In the genomic region with DNA sequence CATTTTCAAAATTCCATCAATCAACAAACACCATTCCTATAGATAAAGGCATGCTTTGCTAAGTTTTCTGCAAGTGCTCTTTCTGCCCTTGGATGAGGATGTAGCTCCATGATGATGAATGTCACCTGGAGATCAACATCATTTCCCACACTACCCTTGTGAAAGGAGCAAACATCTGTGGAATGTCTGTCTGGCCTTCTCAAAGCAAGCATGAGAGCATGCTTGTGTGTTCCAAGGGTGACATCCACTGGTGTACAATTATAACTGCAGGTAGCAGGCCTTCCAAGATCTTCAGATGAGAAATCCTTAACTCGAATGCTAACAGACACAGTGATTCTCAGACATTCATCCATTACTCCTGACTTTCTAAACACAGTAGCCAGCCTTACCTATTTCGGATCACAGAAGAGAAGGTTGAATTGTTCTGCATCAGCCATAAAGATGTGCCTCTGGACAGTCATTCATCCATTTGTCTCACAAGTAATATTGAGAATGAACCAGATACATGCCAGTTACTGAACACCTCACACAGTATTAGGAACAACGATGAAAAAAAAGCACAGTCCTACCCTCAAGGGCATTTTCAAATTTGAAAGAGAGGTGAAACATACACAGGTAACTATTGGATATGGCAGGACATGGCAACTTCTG, we compare ENCODE assay signal across 7 cellular contexts.
A peak's percentile ranks its signal among the peaks of the same experiment; 100 is the strongest.
DNase-seq lines count a peak whose midpoint lies in the region; ATAC-seq and TF ChIP-seq lines count a peak whose summit lies in the region.

No MANE protein-coding gene starts in this region.

- ATAC-seq in GM21381 (IDR thresholded peaks at IDR 0.05; ENCODE audit: unreplicated experiment) (peak; percentile 88), HG03575 (IDR thresholded peaks at IDR 0.05; ENCODE audit: extremely low read depth, insufficient number of reproducible peaks, low FRiP score, unreplicated experiment) (peak; percentile 92), body of pancreas (peak; percentile 88)
- peak; percentile 70 to 72 for ATAC-seq in stimulated activated naive B cell treated with anti-CD40 and anti-IgM and Interleukin-4, amounts not matched to agents 10 μg/mL and 1 μg/mL and 100 μg/mL, for 72 hours (replicated peaks)

- H3K27me3 Mint-ChIP-seq in stimulated activated naive B cell treated with anti-CD40 and anti-IgM and Interleukin-4, amounts not matched to agents 10 μg/mL and 1 μg/mL and 100 μg/mL, for 72 hours = peaks cover 6 to 9% of the 10 kb centered on the region in 2 donors

- no peaks in the 10 kb centered on the region for H3K36me3 ChIP-seq in body of pancreas (replicated peaks in 1 of 2; ENCODE audit: insufficient read depth in 1 of 2, low read depth in 2 of 2)

- H3K4me1 ChIP-seq in body of pancreas = no peaks in the 10 kb centered on the region

- no peaks in the 10 kb centered on the region for H3K9me3 Mint-ChIP-seq in stimulated activated naive B cell treated with anti-CD40 and anti-IgM and Interleukin-4, amounts not matched to agents 10 μg/mL and 1 μg/mL and 100 μg/mL, for 72 hours

- no peak overlapping the region for H3K27ac Mint-ChIP-seq in stimulated activated naive B cell treated with anti-CD40 and anti-IgM and Interleukin-4, amounts not matched to agents 10 μg/mL and 1 μg/mL and 100 μg/mL, for 72 hours

- DNase-seq in GM03348 (ENCODE audit: low spot score) (peak; percentile 82), NCI-H526 (lab: John Stamatoyannopoulos, UW) (peak; percentile 91 to 96), body of pancreas (peak; percentile 41 to 68 (median 52)), iPS-NIHi11 (ENCODE audit: low spot score) (peak; percentile 72)
- no peak for DNase-seq in stimulated activated naive B cell treated with anti-CD40 and anti-IgM and Interleukin-4, amounts not matched to agents 10 μg/mL and 1 μg/mL and 100 μg/mL, for 72 hours

- H3K27ac ChIP-seq in body of pancreas = no peak overlapping the region

- TF ChIP-seq CTCF in body of pancreas (IDR thresholded peaks at IDR 0.05) = peak; percentile 45 to 91 (median 87)

- TF ChIP-seq POLR2A in body of pancreas (IDR thresholded peaks at IDR 0.05) = no peak

- no peak overlapping the region for H3K4me3 ChIP-seq in body of pancreas

- H3K36me3 Mint-ChIP-seq in stimulated activated naive B cell treated with anti-CD40 and anti-IgM and Interleukin-4, amounts not matched to agents 10 μg/mL and 1 μg/mL and 100 μg/mL, for 72 hours = no peaks in the 10 kb centered on the region

- no peaks in the 10 kb centered on the region for H3K27me3 ChIP-seq in body of pancreas

- WGBS in body of pancreas, 2 donors = 12 to 20% methylated on average over 3 of the region's 3 CpGs

- intact Hi-C loops in body of pancreas (cut with DNase I) = no loop called here

- H3K4me1 Mint-ChIP-seq in stimulated activated naive B cell treated with anti-CD40 and anti-IgM and Interleukin-4, amounts not matched to agents 10 μg/mL and 1 μg/mL and 100 μg/mL, for 72 hours = no peaks in the 10 kb centered on the region

- H3K4me3 Mint-ChIP-seq in stimulated activated naive B cell treated with anti-CD40 and anti-IgM and Interleukin-4, amounts not matched to agents 10 μg/mL and 1 μg/mL and 100 μg/mL, for 72 hours = no peak overlapping the region

- no peaks in the 10 kb centered on the region for H3K9me3 ChIP-seq in body of pancreas
